1 cellular context compared by ENCODE assay signal in the genomic region with DNA sequence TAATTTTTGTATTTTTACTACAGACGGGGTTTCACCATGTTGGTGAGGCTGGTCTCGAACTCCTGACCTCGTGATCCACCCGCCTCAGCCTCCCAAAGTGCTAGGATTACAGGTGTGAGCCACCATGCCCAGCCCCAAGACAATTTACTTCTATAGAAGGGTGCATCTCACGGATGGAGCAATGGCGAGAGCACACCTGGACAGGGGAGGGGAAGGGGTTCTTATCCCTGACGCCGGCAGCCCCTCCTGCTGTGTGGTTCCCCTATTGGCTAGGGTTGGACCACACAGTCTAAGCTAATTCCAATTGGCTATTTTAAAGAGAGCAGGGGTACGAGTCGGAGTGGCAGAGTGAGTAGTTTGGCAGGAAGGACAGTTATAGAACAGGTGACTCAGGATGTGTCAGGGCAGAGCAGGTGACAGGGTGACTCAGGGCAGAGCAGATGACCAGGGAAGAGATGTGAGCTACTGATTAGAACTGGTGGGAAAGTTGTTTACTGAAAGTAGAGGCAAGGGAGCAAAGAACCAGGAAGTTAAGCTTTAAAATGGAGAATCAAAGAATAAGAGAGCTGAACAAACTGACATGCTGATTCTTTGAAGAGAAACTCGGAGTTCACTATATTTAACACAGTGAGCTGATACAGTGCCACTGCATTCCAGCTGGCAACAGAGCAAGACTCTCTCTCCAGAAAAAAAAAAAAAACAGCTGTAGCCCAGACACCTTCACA.
TF ChIP-seq lines count a peak whose summit lies in the region.

No MANE protein-coding gene starts in this region.

TF ChIP-seq in liver, 16 proteins besides CTCF, POLR2A, EP300 and RAD21 (continued from another document):
- TF ChIP-seq, protein P1, sequence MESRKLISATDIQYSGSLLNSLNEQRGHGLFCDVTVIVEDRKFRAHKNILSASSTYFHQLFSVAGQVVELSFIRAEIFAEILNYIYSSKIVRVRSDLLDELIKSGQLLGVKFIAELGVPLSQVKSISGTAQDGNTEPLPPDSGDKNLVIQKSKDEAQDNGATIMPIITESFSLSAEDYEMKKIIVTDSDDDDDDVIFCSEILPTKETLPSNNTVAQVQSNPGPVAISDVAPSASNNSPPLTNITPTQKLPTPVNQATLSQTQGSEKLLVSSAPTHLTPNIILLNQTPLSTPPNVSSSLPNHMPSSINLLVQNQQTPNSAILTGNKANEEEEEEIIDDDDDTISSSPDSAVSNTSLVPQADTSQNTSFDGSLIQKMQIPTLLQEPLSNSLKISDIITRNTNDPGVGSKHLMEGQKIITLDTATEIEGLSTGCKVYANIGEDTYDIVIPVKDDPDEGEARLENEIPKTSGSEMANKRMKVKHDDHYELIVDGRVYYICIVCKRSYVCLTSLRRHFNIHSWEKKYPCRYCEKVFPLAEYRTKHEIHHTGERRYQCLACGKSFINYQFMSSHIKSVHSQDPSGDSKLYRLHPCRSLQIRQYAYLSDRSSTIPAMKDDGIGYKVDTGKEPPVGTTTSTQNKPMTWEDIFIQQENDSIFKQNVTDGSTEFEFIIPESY (IDR thresholded peaks at IDR 0.05), result no peak
